Comparison of ENCODE assay signal across 7 cellular contexts in genomic region chr3:39153977-39154299, GRCh38. TPM values are rescaled to one million over a fixed set of nuclear protein-coding genes. Genes with fewer than 3 reads are reported as not detected.
DNase-seq lines count a peak whose midpoint lies in the region; ATAC-seq, FAIRE-seq and TF ChIP-seq lines count a peak whose summit lies in the region.

No MANE protein-coding gene starts in this region.

- H3K9me1 ChIP-seq in keratinocyte (ENCODE audit: control insufficient read depth, extremely low read depth, insufficient read depth, low read length) = peaks cover 6% of the 10 kb centered on the region

- H3K9me3 ChIP-seq in HUES48 (ENCODE audit: control insufficient read depth, insufficient read depth, low read length) = no peaks in the 10 kb centered on the region
- H3K9me3 ChIP-seq in keratinocyte (ENCODE audit: control insufficient read depth, low read depth, low read length) = no peaks in the 10 kb centered on the region
- no peaks in the 10 kb centered on the region for H3K9me3 ChIP-seq in stomach smooth muscle (ENCODE audit: control insufficient read depth in 2 of 2, low read length in 2 of 2)

- H2AFZ ChIP-seq in keratinocyte (ENCODE audit: control insufficient read depth, low read length) = no peak overlapping the region

- H3K27me3 Mint-ChIP-seq in activated naive CD8-positive, alpha-beta T cell treated with anti-CD3 and anti-CD28 coated beads, Interleukin-2, amount 50 U/mL, for 24 hours = peaks cover 2% of the 10 kb centered on the region

- FAIRE-seq in keratinocyte (lab: Jason Lieb, UNC) = no peak

- peaks cover 37% of the 10 kb centered on the region for H3K36me3 Mint-ChIP-seq in activated naive CD8-positive, alpha-beta T cell treated with anti-CD3 and anti-CD28 coated beads, Interleukin-2, amount 50 U/mL, for 24 hours (ENCODE audit: low read depth)

- H3K4me3 ChIP-seq in HUES48 (ENCODE audit: low read depth, low read length) (peak overlapping the region; percentile 80), keratinocyte (ENCODE audit: control insufficient read depth in 2 of 3, extremely low read depth in 1 of 3, insufficient read depth in 2 of 3, low read depth in 1 of 3, low read length in 3 of 3) (peak overlapping the region in 2 of 3 experiments; percentile 11 to 35), stomach smooth muscle (ENCODE audit: low read length in 2 of 2) (peak overlapping the region in 1 of 2 donors; percentile 92)

- peak overlapping the region; percentile 73 for H3K4me3 Mint-ChIP-seq in activated naive CD8-positive, alpha-beta T cell treated with anti-CD3 and anti-CD28 coated beads, Interleukin-2, amount 50 U/mL, for 24 hours

- H4K20me1 ChIP-seq in keratinocyte (ENCODE audit: control insufficient read depth, extremely low read depth, insufficient read depth, low read length) = peaks cover 2% of the 10 kb centered on the region

- no peak for DNase-seq in activated naive CD8-positive, alpha-beta T cell treated with anti-CD3 and anti-CD28 coated beads, Interleukin-2, amount 50 U/mL, for 24 hours
- DNase-seq in keratinocyte (ENCODE audit: low read depth, low spot score) = no peak
- DNase-seq in left colon = no peak
- no peak for DNase-seq in NCI-H2081 (lab: John Stamatoyannopoulos, UW)

- dilution Hi-C loops in keratinocyte (cut with MboI; ENCODE audit: extremely low pct_ligation_motif_present, low sequenced_read_pairs) = no loop called here

- H3K27me3 ChIP-seq in HUES48 (ENCODE audit: control insufficient read depth, insufficient read depth, low read length) (0 out of 2 replicates have a peak, but pooled peaks cover 5% of the 10 kb centered on the region), keratinocyte (ENCODE audit: control insufficient read depth, extremely low read depth, insufficient read depth, low read length) (no peaks in the 10 kb centered on the region), stomach smooth muscle (ENCODE audit: control insufficient read depth in 1 of 2, insufficient read depth in 2 of 2, low read length in 2 of 2) (no peaks in the 10 kb centered on the region)

- peak; percentile 0 for ATAC-seq in activated naive CD8-positive, alpha-beta T cell treated with anti-CD3 and anti-CD28 coated beads, Interleukin-2, amount 50 U/mL, for 24 hours
- ATAC-seq in left colon (no peak), HG03460 (IDR thresholded peaks at IDR 0.05; ENCODE audit: unreplicated experiment) (no peak)

- no peaks in the 10 kb centered on the region for H3K36me3 ChIP-seq in HUES48 (ENCODE audit: control insufficient read depth, insufficient read depth, low read length)
- H3K36me3 ChIP-seq in keratinocyte (ENCODE audit: control insufficient read depth in 2 of 2, extremely low read depth in 1 of 2, insufficient read depth in 2 of 2, low read length in 2 of 2) = no peaks in the 10 kb centered on the region
- no peaks in the 10 kb centered on the region for H3K36me3 ChIP-seq in stomach smooth muscle (ENCODE audit: control insufficient read depth in 2 of 2, insufficient read depth in 2 of 2, low read length in 2 of 2)

- H3K9ac ChIP-seq in HUES48 (ENCODE audit: low read depth, low read length) (peak overlapping the region; percentile 59; the same call in 1 of the 2 replicates), keratinocyte (ENCODE audit: control insufficient read depth, extremely low read depth, insufficient read depth, low read length) (no peak overlapping the region), stomach smooth muscle (ENCODE audit: low read length in 2 of 2) (peak overlapping the region; percentile 63 to 69)

- no peak for TF ChIP-seq CTCF in keratinocyte (optimal IDR thresholded peaks at IDR 0.05 in 1 of 3, IDR thresholded peaks at IDR 0.05 in 1 of 3, conservative IDR thresholded peaks at IDR 0.05 in 1 of 3; ENCODE audit: extremely low read depth in 1 of 3, insufficient read depth in 2 of 3, low read length in 3 of 3)

- H3K27ac ChIP-seq in HUES48 (ENCODE audit: low read depth, low read length) = peak overlapping the region; percentile 94
- no peak overlapping the region for H3K27ac ChIP-seq in keratinocyte (ENCODE audit: control insufficient read depth, insufficient read depth, low read length)
- peak overlapping the region; percentile 83 for H3K27ac ChIP-seq in stomach smooth muscle (ENCODE audit: low read length)

- H3K27ac Mint-ChIP-seq in activated naive CD8-positive, alpha-beta T cell treated with anti-CD3 and anti-CD28 coated beads, Interleukin-2, amount 50 U/mL, for 24 hours = peak overlapping the region; percentile 82

- intact Hi-C loops in left colon (cut with DNase I, micrococcal nuclease) = no loop called here

- H3K79me2 ChIP-seq in keratinocyte (ENCODE audit: control insufficient read depth, insufficient read depth, low read length) = peaks cover 18% of the 10 kb centered on the region

- peaks cover 43% of the 10 kb centered on the region for H3K4me1 ChIP-seq in HUES48 (ENCODE audit: control insufficient read depth, insufficient read depth, low read length)
- peaks cover 37% of the 10 kb centered on the region for H3K4me1 ChIP-seq in keratinocyte (ENCODE audit: control insufficient read depth, extremely low read depth, insufficient read depth, low read length)
- peaks cover 44% of the 10 kb centered on the region for H3K4me1 ChIP-seq in stomach smooth muscle (ENCODE audit: control insufficient read depth, insufficient read depth, low read length)

- H3K9me3 Mint-ChIP-seq in activated naive CD8-positive, alpha-beta T cell treated with anti-CD3 and anti-CD28 coated beads, Interleukin-2, amount 50 U/mL, for 24 hours = no peaks in the 10 kb centered on the region

- peaks cover 57% of the 10 kb centered on the region for H3K4me1 Mint-ChIP-seq in activated naive CD8-positive, alpha-beta T cell treated with anti-CD3 and anti-CD28 coated beads, Interleukin-2, amount 50 U/mL, for 24 hours

- no peak overlapping the region for H3K4me2 ChIP-seq in keratinocyte (ENCODE audit: control insufficient read depth, extremely low read depth, insufficient read depth, low read depth, low read length)

RNA-seq across cellular contexts. Expression of gene CSRNP1, which starts 0.5 kb away (rescaled TPM):
- polyA plus RNA-seq in keratinocyte = 4.0 to 5.4 TPM (median 5.4 TPM) in 3 replicates
- polyA plus RNA-seq in keratinocyte (2011; ENCODE audit: low read depth) = 9.1 TPM
- polyA plus RNA-seq in keratinocyte (2011; cell fraction: cytosol; rRNA removed) = 2.2 and 2.7 TPM in 2 replicates
- polyA plus RNA-seq in keratinocyte (2011; cell fraction: nucleus; rRNA removed) = 10.0 and 12.0 TPM in 2 replicates
- polyA plus RNA-seq in keratinocyte (2012; ENCODE audit: low replicate concordance) = 3.8 and 31.2 TPM in 2 replicates
- polyA minus RNA-seq in keratinocyte = 8.1 to 9.5 TPM (median 8.6 TPM) in 3 replicates
- polyA minus RNA-seq in keratinocyte (2011; cell fraction: cytosol; rRNA and poly(A)+ RNA removed) = 5.8 TPM
- 9.0 and 10.8 TPM in 2 replicates for polyA minus RNA-seq in keratinocyte (2011; cell fraction: nucleus; rRNA and poly(A)+ RNA removed)
- total RNA-seq in left colon = 10 to 100 TPM; 19.2 to 33.7 TPM

RNA-seq across cellular contexts. Expression of gene XIRP1, which starts 38.5 kb away (rescaled TPM):
- not detected in 3 replicates for polyA plus RNA-seq in keratinocyte
- polyA plus RNA-seq in keratinocyte (2011; ENCODE audit: low read depth) = not detected
- not detected in 2 replicates for polyA plus RNA-seq in keratinocyte (2011; cell fraction: cytosol; rRNA removed)
- polyA plus RNA-seq in keratinocyte (2011; cell fraction: nucleus; rRNA removed) = not detected in 2 replicates
- polyA plus RNA-seq in keratinocyte (2012; ENCODE audit: low replicate concordance) = 0.01 TPM in 1 of 2 replicates, not detected in the other
- not detected in 3 replicates for polyA minus RNA-seq in keratinocyte
- polyA minus RNA-seq in keratinocyte (2011; cell fraction: cytosol; rRNA and poly(A)+ RNA removed) = not detected
- not detected in 2 replicates for polyA minus RNA-seq in keratinocyte (2011; cell fraction: nucleus; rRNA and poly(A)+ RNA removed)
- total RNA-seq in left colon = not detected

RNA-seq across cellular contexts. Expression of gene TTC21A, which starts 46.5 kb away (rescaled TPM):
- polyA plus RNA-seq in keratinocyte = 1.1 to 2.4 TPM (median 1.3 TPM) in 3 replicates
- polyA plus RNA-seq in keratinocyte (2011; ENCODE audit: low read depth) = 2.2 TPM
- 0.30 and 0.50 TPM in 2 replicates for polyA plus RNA-seq in keratinocyte (2011; cell fraction: cytosol; rRNA removed)
- 6.2 and 6.4 TPM in 2 replicates for polyA plus RNA-seq in keratinocyte (2011; cell fraction: nucleus; rRNA removed)
- polyA plus RNA-seq in keratinocyte (2012; ENCODE audit: low replicate concordance) = 0.61 and 2.7 TPM in 2 replicates
- 1.2 to 3.3 TPM (median 2.0 TPM) in 3 replicates for polyA minus RNA-seq in keratinocyte
- not detected for polyA minus RNA-seq in keratinocyte (2011; cell fraction: cytosol; rRNA and poly(A)+ RNA removed)
- 2.6 and 3.9 TPM in 2 replicates for polyA minus RNA-seq in keratinocyte (2011; cell fraction: nucleus; rRNA and poly(A)+ RNA removed)
- total RNA-seq in left colon = 1 to 10 TPM; 4.5 to 8.3 TPM

RNA-seq across cellular contexts. Expression of gene GORASP1, which starts 46.5 kb away (rescaled TPM):
- polyA plus RNA-seq in keratinocyte = 38.4 to 58.8 TPM (median 43.7 TPM) in 3 replicates
- 9.6 TPM for polyA plus RNA-seq in keratinocyte (2011; ENCODE audit: low read depth)
- 30.3 and 31.4 TPM in 2 replicates for polyA plus RNA-seq in keratinocyte (2011; cell fraction: cytosol; rRNA removed)
- 81.5 and 88.8 TPM in 2 replicates for polyA plus RNA-seq in keratinocyte (2011; cell fraction: nucleus; rRNA removed)
- 31.1 and 34.2 TPM in 2 replicates for polyA plus RNA-seq in keratinocyte (2012; ENCODE audit: low replicate concordance)
- 39.1 to 63.4 TPM (median 52.9 TPM) in 3 replicates for polyA minus RNA-seq in keratinocyte
- polyA minus RNA-seq in keratinocyte (2011; cell fraction: cytosol; rRNA and poly(A)+ RNA removed) = 34.1 TPM
- polyA minus RNA-seq in keratinocyte (2011; cell fraction: nucleus; rRNA and poly(A)+ RNA removed) = 27.2 and 30.3 TPM in 2 replicates
- total RNA-seq in left colon = 100 to 1,000 TPM in 1 of 2 donors, 10 to 100 TPM in 1; 86.8 to 106 TPM
